ENCODE assay signal across 8 cellular contexts in the genomic region with DNA sequence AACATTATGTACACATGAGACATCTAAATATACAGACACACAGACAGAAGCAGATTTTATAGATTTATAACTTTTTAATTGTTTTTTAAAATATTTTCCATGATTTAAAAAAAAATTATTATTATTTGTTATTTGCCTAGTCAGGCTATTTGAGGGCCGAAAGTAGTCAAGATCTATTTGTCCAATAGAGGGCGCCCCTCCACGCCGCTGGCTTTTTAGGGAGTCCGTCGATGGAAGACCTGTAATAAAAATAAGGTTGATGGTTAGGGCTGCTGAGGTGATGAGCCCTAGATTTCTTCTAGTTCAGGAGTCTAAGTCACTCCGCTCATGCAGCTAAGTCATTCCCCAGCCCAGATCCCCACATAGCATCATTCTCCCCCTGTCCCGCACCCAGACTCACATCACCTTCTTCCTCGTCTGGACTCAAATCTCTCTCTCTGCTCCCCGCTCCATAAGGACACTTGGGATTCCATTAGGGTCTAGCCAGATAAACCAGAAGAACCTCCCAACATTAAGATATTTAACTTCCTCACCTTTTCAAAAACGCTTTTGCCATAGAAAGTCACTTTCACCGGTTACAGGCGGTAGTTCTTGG. TPM values are rescaled to one million over a fixed set of nuclear protein-coding genes. Genes with fewer than 3 reads are reported as not detected.
A peak's percentile ranks its signal among the peaks of the same experiment; 100 is the strongest.
DNase-seq lines count a peak whose midpoint lies in the region; ATAC-seq and TF ChIP-seq lines count a peak whose summit lies in the region.

No MANE protein-coding gene starts in this region.

- H3K9ac ChIP-seq in OCI-LY1 (ENCODE audit: low read length): peak overlapping the region; percentile 30; the same call in 1 of the 2 replicates
- H3K9ac ChIP-seq in smooth muscle cell (ENCODE audit: low read depth): no peak overlapping the region

- H3K4me1 ChIP-seq in OCI-LY1 (ENCODE audit: insufficient read depth, low read length, severe bottlenecking): peaks cover 40% of the 10 kb centered on the region
- H3K4me1 ChIP-seq in smooth muscle cell (ENCODE audit: low read depth): no peaks in the 10 kb centered on the region

- H3K4me2 ChIP-seq in OCI-LY1 (ENCODE audit: low read length): peak overlapping the region; percentile 53
- no peak overlapping the region for H3K4me2 ChIP-seq in smooth muscle cell

- H3K4me3 ChIP-seq in OCI-LY1 (ENCODE audit: low read depth, low read length, poor library complexity, severe bottlenecking): peak overlapping the region; percentile 30
- no peak overlapping the region for H3K4me3 ChIP-seq in smooth muscle cell
- H3K4me3 ChIP-seq in coronary artery: no peak overlapping the region

- DNase-seq in NCI-H510A treated with DMSO at 0.1 percent for 48 hours (lab: John Stamatoyannopoulos, UW): peak; percentile 13
- DNase-seq in NCI-H510A (lab: John Stamatoyannopoulos, UW): no peak
- DNase-seq in activated T-cell treated with anti-CD3 and anti-CD28 coated beads, Interleukin-2, amount 50 U/mL, for 72 hours: peak; percentile 72 to 84
- peak; percentile 19 for DNase-seq in globus pallidus (ENCODE audit: low spot score)
- DNase-seq in smooth muscle cell (lab: John Stamatoyannopoulos, UW; ENCODE audit: unreplicated experiment): no peak
- DNase-seq in coronary artery (ENCODE audit: low spot score): no peak

- H3K36me3 ChIP-seq in OCI-LY1 (ENCODE audit: insufficient read depth, low read length) (no peaks in the 10 kb centered on the region), smooth muscle cell (ENCODE audit: low read depth) (no peaks in the 10 kb centered on the region)

- peak overlapping the region; percentile 64 to 75 for H3K4me3 Mint-ChIP-seq in activated T-cell treated with anti-CD3 and anti-CD28 coated beads, Interleukin-2, amount 50 U/mL, for 72 hours

- no peaks in the 10 kb centered on the region for H4K20me1 ChIP-seq in OCI-LY1 (ENCODE audit: insufficient read depth, low read length)
- no peaks in the 10 kb centered on the region for H4K20me1 ChIP-seq in smooth muscle cell (ENCODE audit: low read depth)

- H3K9me3 ChIP-seq in OCI-LY1 (ENCODE audit: low read length): no peaks in the 10 kb centered on the region
- H3K9me3 ChIP-seq in smooth muscle cell (replicated peaks; ENCODE audit: low read depth): no peaks in the 10 kb centered on the region

- no peaks in the 10 kb centered on the region for H3K9me2 ChIP-seq in OCI-LY1 (ENCODE audit: low read depth, low read length)

- H3K9me3 Mint-ChIP-seq in activated T-cell treated with anti-CD3 and anti-CD28 coated beads, Interleukin-2, amount 50 U/mL, for 72 hours: no peaks in the 10 kb centered on the region

- peak in 1 of 2 donors; percentile 10 for ATAC-seq in activated T-cell treated with anti-CD3 and anti-CD28 coated beads, Interleukin-2, amount 50 U/mL, for 72 hours (replicated peaks in 1 of 2)
- ATAC-seq in GM18909 (IDR thresholded peaks at IDR 0.05; ENCODE audit: poor library complexity, unreplicated experiment): no peak

- no peaks in the 10 kb centered on the region for H3K27me3 Mint-ChIP-seq in activated T-cell treated with anti-CD3 and anti-CD28 coated beads, Interleukin-2, amount 50 U/mL, for 72 hours (ENCODE audit: low read depth)

- peaks cover 9% of the 10 kb centered on the region; the same call in 1 of the 2 replicates for H3K27me3 ChIP-seq in OCI-LY1 (ENCODE audit: insufficient read depth, low read length)
- H3K27me3 ChIP-seq in smooth muscle cell (ENCODE audit: low read depth): no peaks in the 10 kb centered on the region

- peaks cover 3% of the 10 kb centered on the region; the same call in 1 of the 2 replicates for H3F3A ChIP-seq in OCI-LY1 (ENCODE audit: insufficient read depth, low read length)
- H3F3A ChIP-seq in smooth muscle cell (ENCODE audit: low read depth): no peaks in the 10 kb centered on the region

- H3K27ac ChIP-seq in OCI-LY1 (ENCODE audit: low read depth, low read length, poor library complexity, severe bottlenecking) (peak overlapping the region; percentile 31), smooth muscle cell (ENCODE audit: low read depth) (no peak overlapping the region), coronary artery (no peak overlapping the region)

- TF ChIP-seq CTCF in OCI-LY1 (IDR thresholded peaks at IDR 0.05; ENCODE audit: low read length) (peak; percentile 66), smooth muscle cell (IDR thresholded peaks at IDR 0.05; ENCODE audit: borderline replicate concordance, insufficient read depth, poor library complexity, severe bottlenecking) (peak; percentile 19), coronary artery (IDR thresholded peaks at IDR 0.05) (no peak)

- peak overlapping the region; percentile 82 for H3K27ac Mint-ChIP-seq in activated T-cell treated with anti-CD3 and anti-CD28 coated beads, Interleukin-2, amount 50 U/mL, for 72 hours

- WGBS in smooth muscle cell (ENCODE audit: low lambda C conversion rate): 60% methylated on average over 13 of the region's 13 CpGs

- H2AFZ ChIP-seq in OCI-LY1 (ENCODE audit: low read length) (peak overlapping the region; percentile 51), smooth muscle cell (ENCODE audit: low read depth) (no peak overlapping the region)

- H3K79me2 ChIP-seq in OCI-LY1 (ENCODE audit: insufficient read depth, low read length): no peaks in the 10 kb centered on the region
- H3K79me2 ChIP-seq in smooth muscle cell (ENCODE audit: low read depth): no peaks in the 10 kb centered on the region

- H3K36me3 Mint-ChIP-seq in activated T-cell treated with anti-CD3 and anti-CD28 coated beads, Interleukin-2, amount 50 U/mL, for 72 hours (ENCODE audit: insufficient read depth in 2 of 2): no peaks in the 10 kb centered on the region

- H3K4me1 Mint-ChIP-seq in activated T-cell treated with anti-CD3 and anti-CD28 coated beads, Interleukin-2, amount 50 U/mL, for 72 hours (ENCODE audit: low read depth): peaks cover 76% of the 10 kb centered on the region

RNA-seq across cellular contexts. Expression of gene CEACAM21, which starts 33.9 kb away (rescaled TPM):
- total RNA-seq in activated T-cell treated with anti-CD3 and anti-CD28 coated beads, Interleukin-2, amount 50 U/mL, for 72 hours: 10 to 100 TPM; 38.4 to 41.7 TPM
- total RNA-seq in smooth muscle cell: not detected in 2 replicates
- not detected in 2 replicates for polyA plus RNA-seq in smooth muscle cell

Comparison
In these comparisons a context has a peak if more than half of its experiments do, and no peak if none do; other contexts are left out.
1. DNase-seq: peak in NCI-H510A treated with DMSO at 0.1 percent for 48 hours (single experiment), activated T-cell treated with anti-CD3 and anti-CD28 coated beads, Interleukin-2, amount 50 U/mL, for 72 hours (2 of 2) and globus pallidus (single experiment); none in NCI-H510A (single experiment), smooth muscle cell (single experiment) and coronary artery (single experiment).
2. RNA of gene CEACAM21, which starts 33.9 kb away (total RNA-seq): 38.4 to 41.7 TPM in activated T-cell treated with anti-CD3 and anti-CD28 coated beads, Interleukin-2, amount 50 U/mL, for 72 hours; not detected in smooth muscle cell; every median in the first group is over 10 times any median in the second.